Comparison of ENCODE assay signal across 21 cellular contexts in genomic region chr3:158354713-158355112, GRCh38.
DNase-seq lines count a peak whose midpoint lies in the region; ATAC-seq, FAIRE-seq and TF ChIP-seq lines count a peak whose summit lies in the region.
"Had no signal": no experiment of that assay in that cellular context is flagged by ENCODE, and none has a peak within 500 bp of the region (broad histone marks: within the 10 kb centered on the region; RNA-seq: fewer than 3 reads in every experiment).

No MANE protein-coding gene starts in this region.

- no peak for TF ChIP-seq CTCF in kidney (IDR thresholded peaks at IDR 0.05; ENCODE audit: borderline replicate concordance, extremely low read depth, insufficient read depth)

- H3K9me3 ChIP-seq in kidney (ENCODE audit: control insufficient read depth in 1 of 2, low read length in 2 of 2) = no peaks in the 10 kb centered on the region
- H3K9me3 ChIP-seq: heart left ventricle, SK-N-SH, testis had no signal

- peak; percentile 39 for ATAC-seq in GM18870 (IDR thresholded peaks at IDR 0.05; ENCODE audit: unreplicated experiment)
- peak; percentile 52 for ATAC-seq in GM21737 (IDR thresholded peaks at IDR 0.05; ENCODE audit: unreplicated experiment)
- peak; percentile 76 for ATAC-seq in HG03354 (IDR thresholded peaks at IDR 0.05; ENCODE audit: poor library complexity, severe bottlenecking, unreplicated experiment)
- ATAC-seq: activated CD4-positive, CD25-positive, alpha-beta regulatory T cell treated with anti-CD3 and anti-CD28 coated beads, Interleukin-2, amount 50 U/mL, for 24 hours; activated CD8-positive, alpha-beta T cell treated with anti-CD3 and anti-CD28 coated beads, Interleukin-2, amount 10 ng/mL, durations not matched to agents 7 days and 5 days; heart left ventricle had no signal

- DNase-seq in kidney (no peak), H54 (ENCODE audit: insufficient read length, low spot score) (no peak), NCI-H146 treated with DMSO at 0.1 percent for 48 hours (lab: John Stamatoyannopoulos, UW; ENCODE audit: unreplicated experiment) (no peak), NCI-H1694 (lab: John Stamatoyannopoulos, UW) (no peak)
- DNase-seq: activated CD8-positive, alpha-beta T cell treated with anti-CD3 and anti-CD28 coated beads, Interleukin-2, amount 10 ng/mL, durations not matched to agents 7 days and 5 days; activated naive CD4-positive, alpha-beta T cell treated with Interleukin-2 at 50 U/mL for 16 hours; activated T-cell treated with anti-CD3 and anti-CD28 coated beads, Interleukin-2, amount 50 U/mL, for 1 hour; anterior cingulate cortex; dermis blood vessel endothelial cell; heart left ventricle; NCI-H1048; NCI-H2081; nephron progenitor cell; posterior cingulate gyrus; SK-N-SH; testis had no signal

- peaks cover 0 to 4% of the 10 kb centered on the region in 2 donors for H3K4me1 ChIP-seq in kidney (ENCODE audit: control insufficient read depth in 1 of 2, insufficient read depth in 1 of 2, low read depth in 1 of 2, low read length in 2 of 2)
- H3K4me1 ChIP-seq: testis had no signal

- H3K9ac ChIP-seq in kidney (ENCODE audit: low read length in 2 of 2) = no peak overlapping the region
- H3K9ac ChIP-seq: SK-N-SH had no signal

- TF ChIP-seq POLR2A in H54 (IDR thresholded peaks at IDR 0.05; ENCODE audit: low read depth, low read length) = no peak

- intact Hi-C loops in kidney (cut with DNase I) = no loop called here

- FAIRE-seq in kidney (lab: Jason Lieb, UNC) = peak; percentile 76
- no peak for FAIRE-seq in H54 (lab: Jason Lieb, UNC)
- FAIRE-seq: H1 had no signal

- no peak overlapping the region for H3K4me3 ChIP-seq in kidney (ENCODE audit: low read length in 2 of 2)
- H3K4me3 ChIP-seq: heart left ventricle, testis had no signal

- no peak overlapping the region for H3K27ac ChIP-seq in kidney (ENCODE audit: low read depth in 2 of 2, low read length in 2 of 2)
- H3K27ac ChIP-seq: heart left ventricle, testis had no signal

- no peaks in the 10 kb centered on the region for H3K36me3 ChIP-seq in kidney (ENCODE audit: control insufficient read depth in 1 of 2, insufficient read depth in 2 of 2, low read length in 2 of 2)
- H3K36me3 ChIP-seq: heart left ventricle had no signal
